In genomic region chr4:150415213-150415612, GRCh38 we compare ENCODE assay signal across 1 cellular context.
TF ChIP-seq lines count a peak whose summit lies in the region.

No MANE protein-coding gene starts in this region.

TF ChIP-seq in IMR-90, 13 proteins besides CTCF, POLR2A, EP300 and RAD21 (continued from another document):
- no peak for TF ChIP-seq MXI1 (IDR thresholded peaks at IDR 0.05; ENCODE audit: borderline replicate concordance, low read depth, low read length)
- no peak for TF ChIP-seq MAZ (IDR thresholded peaks at IDR 0.05; ENCODE audit: borderline replicate concordance, low read depth, low read length)
- no peak for TF ChIP-seq NFE2L2 (IDR thresholded peaks at IDR 0.05; ENCODE audit: low read depth, low read length)
- no peak for TF ChIP-seq MAFK (IDR thresholded peaks at IDR 0.05; ENCODE audit: low read depth, low read length)
- TF ChIP-seq RCOR1 (IDR thresholded peaks at IDR 0.05; ENCODE audit: insufficient replicate concordance, low read length) = no peak
- TF ChIP-seq USF2 (IDR thresholded peaks at IDR 0.05; ENCODE audit: low read depth, low read length) = no peak
- no peak for TF ChIP-seq SMC3 (IDR thresholded peaks at IDR 0.05; ENCODE audit: low read depth, low read length)
- no peak for TF ChIP-seq RFX5 (IDR thresholded peaks at IDR 0.05; ENCODE audit: low read depth, low read length)
- no peak for TF ChIP-seq CEBPB (IDR thresholded peaks at IDR 0.05; ENCODE audit: low read depth, low read length)
